8 cellular contexts compared by ENCODE assay signal in the genomic region with DNA sequence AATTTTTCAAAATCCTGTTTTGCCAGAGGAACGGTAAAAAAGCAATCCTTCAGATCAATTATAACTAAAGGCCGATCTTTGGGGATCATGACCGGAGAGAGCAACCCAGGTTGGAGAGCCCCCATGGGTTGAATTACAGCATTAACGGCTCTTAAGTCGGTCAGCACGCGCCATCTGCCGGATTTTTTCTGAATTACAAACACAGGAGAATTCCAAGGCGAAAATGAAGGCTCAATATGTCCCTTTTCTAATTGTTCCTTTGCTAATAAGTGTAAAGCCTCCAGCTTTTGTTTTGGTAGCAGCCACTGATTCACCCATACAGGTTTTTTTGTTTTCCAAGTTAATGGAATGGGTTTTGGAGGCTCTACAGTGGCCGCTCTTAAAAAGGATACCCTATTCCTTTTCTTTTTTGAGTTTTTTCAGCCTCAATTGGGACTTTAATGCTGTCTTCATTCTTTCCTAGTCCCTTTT. TPM values are rescaled to one million over a fixed set of nuclear protein-coding genes. Genes with fewer than 3 reads are reported as not detected.
DNase-seq lines count a peak whose midpoint lies in the region; ATAC-seq, FAIRE-seq and TF ChIP-seq lines count a peak whose summit lies in the region.

No MANE protein-coding gene starts in this region.

- H3K4me1 ChIP-seq in breast epithelium, result no peaks in the 10 kb centered on the region
- H3K4me1 ChIP-seq in left lung, result peaks cover 8% of the 10 kb centered on the region in 2 donors

- no peak for FAIRE-seq in HTR-8/SVneo (lab: Jason Lieb, UNC)

- H3K27me3 ChIP-seq in breast epithelium (no peaks in the 10 kb centered on the region), left lung (no peaks in the 10 kb centered on the region)

- intact Hi-C loops in breast epithelium (cut with DNase I; ENCODE audit: low total_unique reads) (loop anchor here (10.0 kb wide), 1 partner anchor 426 kb away; no protein-coding TSS in a partner anchor), left lung (cut with DNase I) (no loop called here)

- no peaks in the 10 kb centered on the region for H3K9me3 ChIP-seq in breast epithelium
- no peaks in the 10 kb centered on the region for H3K9me3 ChIP-seq in left lung

- no peak for ATAC-seq in left lung

- H3K27ac ChIP-seq in breast epithelium (no peak overlapping the region), left lung (no peak overlapping the region)

- TF ChIP-seq POLR2A in breast epithelium (IDR thresholded peaks at IDR 0.05), result no peak

- TF ChIP-seq CTCF in breast epithelium (IDR thresholded peaks at IDR 0.05) (peak; percentile 65 to 80 (median 79)), left lung (IDR thresholded peaks at IDR 0.05) (peak; percentile 74)

- DNase-seq in NCI-H187 (lab: John Stamatoyannopoulos, UW), result peak; percentile 50 to 56
- no peak for DNase-seq in NCI-H187 treated with DMSO at 0.1 percent for 48 hours (lab: John Stamatoyannopoulos, UW)
- DNase-seq in NCI-H2196 (lab: John Stamatoyannopoulos, UW; ENCODE audit: unreplicated experiment), result peak; percentile 76
- DNase-seq in UCSD-AML1 (lab: John Stamatoyannopoulos, UW; ENCODE audit: unreplicated experiment), result peak; percentile 29
- DNase-seq in breast epithelium (ENCODE audit: low spot score in 2 of 2), result no peak
- peak in 1 of 2 donors; percentile 61 for DNase-seq in left lung
- peak; percentile 43 to 68 (median 54) for DNase-seq in stimulated activated CD4-positive, alpha-beta T cell treated with anti-CD3 and anti-CD28 coated beads, TNF-alpha, amount 100 ng/mL, for 24 hours (ENCODE audit: low read depth in 3 of 3)
- DNase-seq in HTR-8/SVneo (ENCODE audit: insufficient read length, low spot score), result no peak

- no peaks in the 10 kb centered on the region for H3K36me3 ChIP-seq in breast epithelium
- no peaks in the 10 kb centered on the region for H3K36me3 ChIP-seq in left lung

- H3K4me3 ChIP-seq in breast epithelium (no peak overlapping the region), left lung (no peak overlapping the region)

RNA-seq across cellular contexts. Expression of gene PTCRA, which starts 16.9 kb away (rescaled TPM):
- not detected for total RNA-seq in breast epithelium
- 1 to 10 TPM; 2.0 to 2.1 TPM for total RNA-seq in left lung

RNA-seq across cellular contexts. Expression of gene RPL7L1, which starts 19.5 kb away (rescaled TPM):
- total RNA-seq in breast epithelium (100 to 1,000 TPM in 1 of 3 donors, 10 to 100 TPM in 2; 85.5 to 107 (median 90.1) TPM), left lung (10 to 100 TPM; 64.6 to 77.8 TPM)

RNA-seq across cellular contexts. Expression of gene CNPY3, which starts 30.4 kb away (rescaled TPM):
- 10 to 100 TPM; 27.5 to 37.9 (median 33.1) TPM for total RNA-seq in breast epithelium
- total RNA-seq in left lung, result 10 to 100 TPM; 71.4 to 74.1 TPM

Comparison
In these comparisons a context has a peak if more than half of its experiments do, and no peak if none do; other contexts are left out.
1. DNase-seq: peak in NCI-H187 (2 of 2), NCI-H2196 (single experiment), UCSD-AML1 (single experiment) and stimulated activated CD4-positive, alpha-beta T cell treated with anti-CD3 and anti-CD28 coated beads, TNF-alpha, amount 100 ng/mL, for 24 hours (3 of 3); none in NCI-H187 treated with DMSO at 0.1 percent for 48 hours (single experiment), breast epithelium (0 of 2) and HTR-8/SVneo (single experiment).